ENCODE assay signal across 12 cellular contexts in genomic region chr3:171175840-171176239, GRCh38.
A peak's percentile ranks its signal among the peaks of the same experiment; 100 is the strongest.
DNase-seq lines count a peak whose midpoint lies in the region; TF ChIP-seq lines count a peak whose summit lies in the region.
"Had no signal": no experiment of that assay in that cellular context is flagged by ENCODE, and none has a peak within 500 bp of the region (broad histone marks: within the 10 kb centered on the region; RNA-seq: fewer than 3 reads in every experiment).

No MANE protein-coding gene starts in this region.

- no peaks in the 10 kb centered on the region for H3K9me2 ChIP-seq in hepatocyte (replicated peaks; ENCODE audit: insufficient read depth)

- WGBS in hepatocyte (ENCODE audit: low lambda C conversion rate, missing lambda C conversion rate): 47% methylated on average over 4 of the region's 4 CpGs
- WGBS in neuronal stem cell (ENCODE audit: extremely low coverage in 2 of 2, insufficient read length in 2 of 2, insufficient replicate concordance in 1 of 2), 2 donors: no CpG with 5 or more reads among the region's 4 CpGs

- H3K9ac ChIP-seq in colonic mucosa (ENCODE audit: low read depth in 2 of 2, low read length in 2 of 2): no peak overlapping the region
- peak overlapping the region in 1 of 5 donors; percentile 57 for H3K9ac ChIP-seq in subcutaneous abdominal adipose tissue (ENCODE audit: low read length in 5 of 5)
- no peak overlapping the region for H3K9ac ChIP-seq in neuronal stem cell (ENCODE audit: low read depth, low read length, poor library complexity)

- H3K23ac ChIP-seq in neuronal stem cell (ENCODE audit: low read depth, low read length, poor library complexity): no peak overlapping the region

- no peak overlapping the region for H3K4ac ChIP-seq in neuronal stem cell (ENCODE audit: low read length)

- H2AFZ ChIP-seq in hepatocyte: no peak overlapping the region
- H2AFZ ChIP-seq in neuronal stem cell (ENCODE audit: low read length): no peak overlapping the region

- no peaks in the 10 kb centered on the region for H4K20me1 ChIP-seq in hepatocyte (ENCODE audit: insufficient read depth, poor library complexity, severe bottlenecking)

- H3K27ac Mint-ChIP-seq in HFFc6: peak overlapping the region; percentile 86
- no peak overlapping the region for H3K27ac Mint-ChIP-seq in activated CD4-positive, alpha-beta T cell treated with anti-CD3 and anti-CD28 coated beads, Interleukin-2, amount 10 ng/mL, durations not matched to agents 24 days and 14 days

- no peaks in the 10 kb centered on the region for H3K9me3 Mint-ChIP-seq in HFFc6
- no peaks in the 10 kb centered on the region for H3K9me3 Mint-ChIP-seq in activated CD4-positive, alpha-beta T cell treated with anti-CD3 and anti-CD28 coated beads, Interleukin-2, amount 10 ng/mL, durations not matched to agents 24 days and 14 days
- H3K9me3 Mint-ChIP-seq: activated T-cell treated with anti-CD3 and anti-CD28 coated beads, Interleukin-2, amount 50 U/mL, for 4 hours; H9 had no signal

- no peak overlapping the region for H2AK5ac ChIP-seq in neuronal stem cell (ENCODE audit: low read depth, low read length)

- H4K91ac ChIP-seq in neuronal stem cell (ENCODE audit: low read depth, low read length, poor library complexity): no peak overlapping the region

- no peaks in the 10 kb centered on the region for H3K36me3 ChIP-seq in colonic mucosa
- no peaks in the 10 kb centered on the region for H3K36me3 ChIP-seq in hepatocyte (replicated peaks; ENCODE audit: insufficient read depth, low read depth)
- no peaks in the 10 kb centered on the region for H3K36me3 ChIP-seq in subcutaneous abdominal adipose tissue (ENCODE audit: control insufficient read depth in 5 of 5, insufficient read depth in 5 of 5, low read length in 5 of 5)
- peaks cover 0 to 66% of the 10 kb centered on the region in 2 donors for H3K36me3 ChIP-seq in neuronal stem cell (replicated peaks in 1 of 2; ENCODE audit: control insufficient read depth in 2 of 2, insufficient read depth in 2 of 2, low read length in 2 of 2)

- H3K9me3 ChIP-seq in colonic mucosa (no peaks in the 10 kb centered on the region), hepatocyte (ENCODE audit: low read depth) (no peaks in the 10 kb centered on the region), subcutaneous abdominal adipose tissue (ENCODE audit: control insufficient read depth in 5 of 5, low read length in 5 of 5) (no peaks in the 10 kb centered on the region), neuronal stem cell (replicated peaks in 1 of 2; ENCODE audit: control insufficient read depth in 2 of 2, insufficient read depth in 1 of 2, low read depth in 1 of 2, low read length in 2 of 2) (no peaks in the 10 kb centered on the region)

- H2BK15ac ChIP-seq in neuronal stem cell (ENCODE audit: low read length): no peak overlapping the region

- H3K27ac ChIP-seq in colonic mucosa (peak overlapping the region; percentile 11), hepatocyte (no peak overlapping the region), subcutaneous abdominal adipose tissue (ENCODE audit: low read depth, low read length) (no peak overlapping the region), neuronal stem cell (replicated peaks; ENCODE audit: low read length) (no peak overlapping the region)

- TF ChIP-seq CTCF in HFFc6 (IDR thresholded peaks at IDR 0.05) (no peak), colonic mucosa (IDR thresholded peaks at IDR 0.05) (no peak), hepatocyte (IDR thresholded peaks at IDR 0.05; ENCODE audit: poor library complexity) (no peak)

- no peak overlapping the region for H4K8ac ChIP-seq in neuronal stem cell (ENCODE audit: low read depth, low read length)

- H3K4me2 ChIP-seq in hepatocyte: peak overlapping the region; percentile 30
- no peak overlapping the region for H3K4me2 ChIP-seq in neuronal stem cell (ENCODE audit: insufficient read depth, low read length, poor library complexity, severe bottlenecking)

- no peaks in the 10 kb centered on the region for H3K27me3 ChIP-seq in colonic mucosa
- no peaks in the 10 kb centered on the region for H3K27me3 ChIP-seq in hepatocyte
- no peaks in the 10 kb centered on the region for H3K27me3 ChIP-seq in subcutaneous abdominal adipose tissue (ENCODE audit: control insufficient read depth in 5 of 5, insufficient read depth in 4 of 5, low read length in 5 of 5)
- no peaks in the 10 kb centered on the region for H3K27me3 ChIP-seq in neuronal stem cell (ENCODE audit: control insufficient read depth in 3 of 3, insufficient read depth in 3 of 3, low read depth in 1 of 3, low read length in 3 of 3)

- intact Hi-C loops in colonic mucosa (cut with DNase I): loop anchor here (5.0 kb wide), 1 partner anchor 386 kb away; no protein-coding TSS in a partner anchor
- intact Hi-C loops in activated CD4-positive, alpha-beta T cell treated with anti-CD3 and anti-CD28 coated beads, Interleukin-2, amount 10 ng/mL, durations not matched to agents 24 days and 14 days (cut with micrococcal nuclease): no loop called here

- no peaks in the 10 kb centered on the region; the same call in 1 of the 2 replicates for H3K27me3 Mint-ChIP-seq in HFFc6 (ENCODE audit: insufficient read depth)
- H3K27me3 Mint-ChIP-seq in activated CD4-positive, alpha-beta T cell treated with anti-CD3 and anti-CD28 coated beads, Interleukin-2, amount 10 ng/mL, durations not matched to agents 24 days and 14 days: no peaks in the 10 kb centered on the region

- H3K4me3 Mint-ChIP-seq in HFFc6: peak overlapping the region; percentile 86
- no peak overlapping the region for H3K4me3 Mint-ChIP-seq in activated CD4-positive, alpha-beta T cell treated with anti-CD3 and anti-CD28 coated beads, Interleukin-2, amount 10 ng/mL, durations not matched to agents 24 days and 14 days
- H3K4me3 Mint-ChIP-seq: activated T-cell treated with anti-CD3 and anti-CD28 coated beads, Interleukin-2, amount 50 U/mL, for 4 hours; H9 had no signal

- H2BK5ac ChIP-seq in neuronal stem cell (ENCODE audit: low read length): no peak overlapping the region

- H3K4me1 Mint-ChIP-seq in HFFc6 (ENCODE audit: low read depth): peaks cover 52% of the 10 kb centered on the region
- peaks cover 29% of the 10 kb centered on the region for H3K4me1 Mint-ChIP-seq in activated CD4-positive, alpha-beta T cell treated with anti-CD3 and anti-CD28 coated beads, Interleukin-2, amount 10 ng/mL, durations not matched to agents 24 days and 14 days

- DNase-seq in HFFc6 (peak; percentile 28), colonic mucosa (no peak), hepatocyte (ENCODE audit: low spot score) (no peak), islet precursor cell (no peak), neuronal stem cell (ENCODE audit: low spot score) (no peak)
- DNase-seq in activated CD4-positive, alpha-beta T cell treated with anti-CD3 and anti-CD28 coated beads, Interleukin-2, amount 10 ng/mL, durations not matched to agents 24 days and 14 days: no peak
- no peak for DNase-seq in stimulated activated CD4-positive, alpha-beta T cell treated with anti-CD3 and anti-CD28 coated beads, Interleukin-4, amount 100 ng/mL, for 4 hours
- DNase-seq: activated T-cell treated with anti-CD3 and anti-CD28 coated beads, Interleukin-2, amount 50 U/mL, for 4 hours; H9; MM.1S; stimulated activated naive CD4-positive, alpha-beta T cell treated with Interleukin-2 at 50 U/mL for 16 hours had no signal

- H3K14ac ChIP-seq in neuronal stem cell (ENCODE audit: low read length): no peak overlapping the region

- H2BK12ac ChIP-seq in neuronal stem cell (ENCODE audit: low read length): no peak overlapping the region

- peaks cover 17% of the 10 kb centered on the region; the same call in 1 of the 2 replicates for H3K36me3 Mint-ChIP-seq in HFFc6 (ENCODE audit: low read depth)
- peaks cover 51% of the 10 kb centered on the region for H3K36me3 Mint-ChIP-seq in activated CD4-positive, alpha-beta T cell treated with anti-CD3 and anti-CD28 coated beads, Interleukin-2, amount 10 ng/mL, durations not matched to agents 24 days and 14 days (ENCODE audit: low read depth)

- H3K4me3 ChIP-seq in colonic mucosa (no peak overlapping the region), hepatocyte (no peak overlapping the region), subcutaneous abdominal adipose tissue (ENCODE audit: low read depth in 1 of 5, low read length in 5 of 5) (peak overlapping the region; percentile 16 to 57 (median 34)), neuronal stem cell (ENCODE audit: low read length in 2 of 2) (no peak overlapping the region)

- H2BK120ac ChIP-seq in neuronal stem cell (ENCODE audit: low read depth, low read length): no peak overlapping the region

- H3K4me1 ChIP-seq in colonic mucosa: no peaks in the 10 kb centered on the region
- H3K4me1 ChIP-seq in hepatocyte (ENCODE audit: insufficient read depth): peaks cover 17% of the 10 kb centered on the region
- peaks cover 2 to 16% (median 5%) of the 10 kb centered on the region in 5 donors for H3K4me1 ChIP-seq in subcutaneous abdominal adipose tissue (ENCODE audit: control insufficient read depth in 5 of 5, insufficient read depth in 5 of 5, low read length in 5 of 5)
- H3K4me1 ChIP-seq in neuronal stem cell (ENCODE audit: control insufficient read depth in 2 of 2, insufficient read depth in 1 of 2, low read depth in 1 of 2, low read length in 2 of 2): peaks cover 0 to 7% of the 10 kb centered on the region in 2 donors

- H3K79me2 ChIP-seq in hepatocyte: no peaks in the 10 kb centered on the region

- H3K18ac ChIP-seq in neuronal stem cell (ENCODE audit: low read length): no peak overlapping the region

- H3K79me1 ChIP-seq in neuronal stem cell (ENCODE audit: low read depth, low read length): no peaks in the 10 kb centered on the region

Comparison
In these comparisons a context has a peak if more than half of its experiments do, and no peak if none do; other contexts are left out.
1. H3K4me3 ChIP-seq: peak in subcutaneous abdominal adipose tissue (5 of 5); none in colonic mucosa (single experiment), hepatocyte (single experiment) and neuronal stem cell (0 of 2).